Comparison of ENCODE assay signal across 8 cellular contexts in genomic region chr1:40861227-40862003, GRCh38. TPM values are rescaled to one million over a fixed set of nuclear protein-coding genes. Genes with fewer than 3 reads are reported as not detected.
DNase-seq lines count a peak whose midpoint lies in the region; ATAC-seq, FAIRE-seq and TF ChIP-seq lines count a peak whose summit lies in the region.

No MANE protein-coding gene starts in this region.

- TF ChIP-seq POLR2A in HepG2 (IDR thresholded peaks at IDR 0.05; ENCODE audit: insufficient read depth in 1 of 2, low read depth in 2 of 2, low read length in 2 of 2), result no peak; a peak in 2 of 4 replicates

- TF ChIP-seq EP300 in HepG2 (IDR thresholded peaks at IDR 0.05; ENCODE audit: low read depth in 2 of 2, low read length in 2 of 2) (no peak), HepG2 (CRISPR knock-in tag; IDR thresholded peaks at IDR 0.05; ENCODE audit: borderline replicate concordance) (no peak)

- peaks cover 2 to 40% of the 10 kb centered on the region in 2 experiments; a peak in 4 of 5 replicates for H3K27me3 ChIP-seq in HepG2 (ENCODE audit: control insufficient read depth in 1 of 2, insufficient read depth in 2 of 2, low read length in 2 of 2)

- CTCF ChIA-PET in AG04449 (lab: Yijun Ruan, JAX) (interaction anchor here (0.8 to 31.0 kb wide), 6 partner anchors 8 to 85 kb away, joined by 4 to 987 read pairs (median 10); no protein-coding TSS in a partner anchor), HepG2 (lab: Yijun Ruan, JAX; ENCODE audit: low intra/inter-chr PET ratio, low total read pairs) (interaction anchor here (1.0 to 1.4 kb wide), 2 partner anchors 87 to 91 kb away, joined by 5 to 7 read pairs; no protein-coding TSS in a partner anchor)

- H3K9ac ChIP-seq in HepG2 (ENCODE audit: insufficient read depth, low read depth, low read length), result peak overlapping the region; percentile 73

- H2AFZ ChIP-seq in HepG2 (ENCODE audit: low read length), result no peak overlapping the region

- peak overlapping the region; percentile 73 for H3K4me2 ChIP-seq in HepG2 (ENCODE audit: low read depth, low read length)

- H3K4me3 Mint-ChIP-seq in stimulated activated memory B cell treated with anti-CD40 and anti-IgM and Interleukin-4, amounts not matched to agents 10 μg/mL and 1 μg/mL and 100 μg/mL, for 72 hours, result peak overlapping the region; percentile 79

- in situ Hi-C loops in HepG2 (cut with HindIII; ENCODE audit: extremely low pct_ligation_motif_present, low pct_unique_long_range_greater_than_20kb), result no loop called here

- peaks cover 12% of the 10 kb centered on the region for H3K4me1 Mint-ChIP-seq in stimulated activated memory B cell treated with anti-CD40 and anti-IgM and Interleukin-4, amounts not matched to agents 10 μg/mL and 1 μg/mL and 100 μg/mL, for 72 hours

- no peak for FAIRE-seq in HepG2 (lab: Jason Lieb, UNC)

- intact Hi-C loops in HepG2 (cut with micrococcal nuclease; ENCODE audit: unreplicated experiment), result loop anchor here (1.0 kb wide), 1 partner anchor 91 kb away; no protein-coding TSS in a partner anchor

- peak; percentile 11; the same call in 1 of the 2 replicates for TF ChIP-seq RAD21 in HepG2 (CRISPR knock-in tag; IDR thresholded peaks at IDR 0.05)

- DNase-seq in AG04449 (ENCODE audit: low read depth, low spot score), result no peak
- peak; percentile 12 for DNase-seq in T follicular helper cell (ENCODE audit: low read depth)
- DNase-seq in cerebellum (ENCODE audit: low spot score), result peak; percentile 28
- DNase-seq in HepG2 (ENCODE audit: low spot score), result no peak
- no peak for DNase-seq in A172 (ENCODE audit: low spot score)

- WGBS in HepG2 (ENCODE audit: low lambda C conversion rate), result 1% methylated on average over 22 of the region's 98 CpGs

- no peaks in the 10 kb centered on the region for H3K36me3 ChIP-seq in HepG2 (replicated peaks in 1 of 2; ENCODE audit: control insufficient read depth in 1 of 2, insufficient read depth in 2 of 2, low read length in 2 of 2)

- peak overlapping the region; percentile 65 for H3K27ac Mint-ChIP-seq in stimulated activated memory B cell treated with anti-CD40 and anti-IgM and Interleukin-4, amounts not matched to agents 10 μg/mL and 1 μg/mL and 100 μg/mL, for 72 hours

- POLR2A ChIA-PET in AG04449 (lab: Yijun Ruan, JAX), result interaction anchor here (1.0 to 1.1 kb wide), 2 partner anchors 12 to 87 kb away, joined by 3 to 4 read pairs; no protein-coding TSS in a partner anchor
- POLR2A ChIA-PET in HepG2 (lab: Yijun Ruan, JAX), result interaction anchor here (0.9 to 3.2 kb wide), 21 partner anchors 8 to 329 kb away, joined by 3 to 93 read pairs (median 5); partner anchors contain the start of genes CTPS1 and NFYC

- no peaks in the 10 kb centered on the region for H3K9me3 ChIP-seq in HepG2 (ENCODE audit: low read length)

- no peak overlapping the region for H3K27ac ChIP-seq in HepG2 (ENCODE audit: extremely low read length, insufficient read depth, low read length)

- TF ChIP-seq CTCF in AG04449 (IDR thresholded peaks at IDR 0.05; ENCODE audit: insufficient read depth, low read length, missing control alignments) (no peak), HepG2 (CRISPR knock-in tag; IDR thresholded peaks at IDR 0.05) (no peak)

- H3K27me3 Mint-ChIP-seq in stimulated activated memory B cell treated with anti-CD40 and anti-IgM and Interleukin-4, amounts not matched to agents 10 μg/mL and 1 μg/mL and 100 μg/mL, for 72 hours, result peaks cover 31% of the 10 kb centered on the region

- no peaks in the 10 kb centered on the region for H3K36me3 Mint-ChIP-seq in stimulated activated memory B cell treated with anti-CD40 and anti-IgM and Interleukin-4, amounts not matched to agents 10 μg/mL and 1 μg/mL and 100 μg/mL, for 72 hours

- ATAC-seq in GM21619 (IDR thresholded peaks at IDR 0.05; ENCODE audit: unreplicated experiment), result peak; percentile 13
- peak; percentile 15 for ATAC-seq in HepG2
- peak; percentile 2 for ATAC-seq in stimulated activated memory B cell treated with anti-CD40 and anti-IgM and Interleukin-4, amounts not matched to agents 10 μg/mL and 1 μg/mL and 100 μg/mL, for 72 hours
- no peak for ATAC-seq in HG03521 (IDR thresholded peaks at IDR 0.05; ENCODE audit: unreplicated experiment)

- no peaks in the 10 kb centered on the region for H3K79me2 ChIP-seq in HepG2 (ENCODE audit: insufficient read depth, low read length)

- peaks cover 38% of the 10 kb centered on the region for H3K4me1 ChIP-seq in HepG2 (ENCODE audit: insufficient read depth, low read length)

- H3K9me3 Mint-ChIP-seq in stimulated activated memory B cell treated with anti-CD40 and anti-IgM and Interleukin-4, amounts not matched to agents 10 μg/mL and 1 μg/mL and 100 μg/mL, for 72 hours, result no peaks in the 10 kb centered on the region

- BruUV-seq in HepG2 (replicated peaks; lab: Mats Ljungman, UMichigan), result TSS peak; percentile 91

- no peaks in the 10 kb centered on the region for H4K20me1 ChIP-seq in HepG2 (ENCODE audit: insufficient read depth, low read length)

- H3K4me3 ChIP-seq in AG04449 (ENCODE audit: low read depth, low read length), result peak overlapping the region; percentile 66
- peak overlapping the region; percentile 38 to 76 (median 52) for H3K4me3 ChIP-seq in HepG2 (replicated peaks in 1 of 3; ENCODE audit: insufficient read depth in 1 of 3, low read depth in 2 of 3, low read length in 3 of 3)

TF ChIP-seq in HepG2, 621 proteins besides CTCF, POLR2A, EP300 and RAD21 (continues in another document):
- TF ChIP-seq PAX8 (CRISPR knock-in tag; IDR thresholded peaks at IDR 0.05; ENCODE audit: borderline replicate concordance) (peak; percentile 15; the same call in 1 of the 2 replicates), ZSCAN20 (CRISPR knock-in tag; IDR thresholded peaks at IDR 0.05; ENCODE audit: borderline replicate concordance) (peak; percentile 70; the same call in 1 of the 2 replicates), ZNF383 (CRISPR knock-in tag; IDR thresholded peaks at IDR 0.05; ENCODE audit: borderline replicate concordance) (no peak), ZNF607 (CRISPR knock-in tag; IDR thresholded peaks at IDR 0.05; ENCODE audit: borderline replicate concordance) (peak; percentile 16; the same call in 1 of the 2 replicates), TRAFD1 (CRISPR knock-in tag; IDR thresholded peaks at IDR 0.05; ENCODE audit: borderline replicate concordance) (no peak), SALL1 (CRISPR knock-in tag; IDR thresholded peaks at IDR 0.05) (0 out of 2 replicates have a peak, but pooled peaks have one; percentile 12), MAX (IDR thresholded peaks at IDR 0.05) (peak; percentile 78), ZNF883 (CRISPR knock-in tag; IDR thresholded peaks at IDR 0.05; ENCODE audit: not compliant biosample characterization) (peak; percentile 60)

RNA-seq across cellular contexts. Expression of gene CITED4, which starts 0.7 kb away (rescaled TPM):
- total RNA-seq in cerebellum, result 2.0 TPM
- total RNA-seq in HepG2 (2016; rRNA removed; fragmentation: Illumina TruSeq; extraction: Trizol), result 5.8 and 9.9 TPM in 2 replicates
- total RNA-seq in HepG2 (2016; cell fraction: cytosol; rRNA removed; fragmentation: Illumina TruSeq; extraction: Trizol; ENCODE audit: low read depth), result 8.5 and 9.6 TPM in 2 replicates
- 6.5 and 9.1 TPM in 2 replicates for total RNA-seq in HepG2 (2016; cell fraction: insoluble cytoplasmic fraction; rRNA removed; fragmentation: Illumina TruSeq; extraction: Trizol)
- 11.1 and 14.4 TPM in 2 replicates for total RNA-seq in HepG2 (2016; cell fraction: membrane; rRNA removed; fragmentation: Illumina TruSeq; extraction: Trizol)
- total RNA-seq in HepG2 (2016; cell fraction: nucleus; rRNA removed; fragmentation: Illumina TruSeq; extraction: Trizol), result 4.1 and 4.2 TPM in 2 replicates
- polyA plus RNA-seq in HepG2 (2011; rRNA removed), result 1.5 and 2.0 TPM in 2 replicates
- 1.7 and 3.5 TPM in 2 replicates for polyA plus RNA-seq in HepG2 (2011; cell fraction: cytosol; rRNA removed)
- 3.7 and 3.9 TPM in 2 replicates for polyA plus RNA-seq in HepG2 (2011; cell fraction: nucleus; rRNA removed)
- polyA plus RNA-seq in HepG2 (2012), result 5.5 and 6.8 TPM in 2 replicates
- polyA plus RNA-seq in HepG2 (2016; cell fraction: cytosol; fragmentation: Illumina TruSeq; extraction: Trizol; ENCODE audit: low read depth), result 9.0 and 13.1 TPM in 2 replicates
- 11.7 and 13.4 TPM in 2 replicates for polyA plus RNA-seq in HepG2 (2016; cell fraction: insoluble cytoplasmic fraction; fragmentation: Illumina TruSeq; extraction: Trizol; ENCODE audit: low read depth)
- 14.8 and 15.5 TPM in 2 replicates for polyA plus RNA-seq in HepG2 (2016; cell fraction: membrane; fragmentation: Illumina TruSeq; extraction: Trizol; ENCODE audit: low read depth)
- polyA plus RNA-seq in HepG2 (2016; cell fraction: nucleus; fragmentation: Illumina TruSeq; extraction: Trizol; ENCODE audit: insufficient read depth, low read depth), result 13.0 and 14.6 TPM in 2 replicates
- polyA minus RNA-seq in HepG2 (2011; rRNA and poly(A)+ RNA removed; ENCODE audit: low replicate concordance), result 1.8 and 1.9 TPM in 2 replicates
- polyA minus RNA-seq in HepG2 (2011; cell fraction: cytosol; rRNA and poly(A)+ RNA removed), result 3.7 and 5.4 TPM in 2 replicates
- 1.6 and 2.2 TPM in 2 replicates for polyA minus RNA-seq in HepG2 (2011; cell fraction: nucleus; rRNA and poly(A)+ RNA removed)
- 4.1 and 5.3 TPM in 2 replicates for total RNA-seq in A172 (2014; rRNA removed; shearing (Covaris generic))

Comparison
In these comparisons a context has a peak if more than half of its experiments do, and no peak if none do; other contexts are left out.
1. DNase-seq: peak in T follicular helper cell (single experiment) and cerebellum (single experiment); none in AG04449 (single experiment), HepG2 (single experiment) and A172 (single experiment).